ENCODE assay signal across 1 cellular context in genomic region chr18:7464245-7464966, GRCh38.
TF ChIP-seq lines count a peak whose summit lies in the region.

No MANE protein-coding gene starts in this region.

TF ChIP-seq in WTC11, 78 proteins besides CTCF, POLR2A, EP300 and RAD21 (continued from another document):
- no peak for TF ChIP-seq HMGXB4 (CRISPR knock-in tag; IDR thresholded peaks at IDR 0.05)
- TF ChIP-seq SP1 (CRISPR knock-in tag; conservative IDR thresholded peaks at IDR 0.05), result no peak
- no peak for TF ChIP-seq PREB (CRISPR knock-in tag; IDR thresholded peaks at IDR 0.05; ENCODE audit: borderline replicate concordance)
- no peak for TF ChIP-seq ELF4 (CRISPR knock-in tag; IDR thresholded peaks at IDR 0.05; ENCODE audit: low read depth)
- TF ChIP-seq NFYB (CRISPR knock-in tag; conservative IDR thresholded peaks at IDR 0.05; ENCODE audit: low read depth), result no peak
- no peak for TF ChIP-seq E2F1 (CRISPR knock-in tag; IDR thresholded peaks at IDR 0.05)
- TF ChIP-seq JAZF1 (CRISPR knock-in tag; IDR thresholded peaks at IDR 0.05), result no peak
- no peak for TF ChIP-seq SMAD3 (CRISPR knock-in tag; IDR thresholded peaks at IDR 0.05; ENCODE audit: borderline replicate concordance)
- TF ChIP-seq EMX1 (CRISPR knock-in tag; IDR thresholded peaks at IDR 0.05), result no peak
- no peak for TF ChIP-seq ZNF396 (CRISPR knock-in tag; IDR thresholded peaks at IDR 0.05; ENCODE audit: borderline replicate concordance)
TF ChIP-seq in WTC11: peak in this region for 0.
